Comparison of ENCODE assay signal across 19 cellular contexts in genomic region chr7:46034056-46034768, GRCh38.
DNase-seq lines count a peak whose midpoint lies in the region; ATAC-seq and TF ChIP-seq lines count a peak whose summit lies in the region.
"Had no signal": no experiment of that assay in that cellular context is flagged by ENCODE, and none has a peak within 500 bp of the region (broad histone marks: within the 10 kb centered on the region; RNA-seq: fewer than 3 reads in every experiment).

No MANE protein-coding gene starts in this region.

- WGBS in IMR-90 (ENCODE audit: extremely low coverage in 2 of 2, insufficient read length in 1 of 2), 2 experiments, result 0% methylated on average over 2 of the region's 5 CpGs; no CpG with 5 or more reads in 1 of the 2 experiments
- no CpG with 5 or more reads among the region's 5 CpGs for WGBS in trophoblast cell (ENCODE audit: extremely low coverage, insufficient coverage, insufficient read length)
- WGBS in tibial nerve, 2 donors, result 63 to 71% methylated on average over 5 of the region's 5 CpGs

- peaks cover 6% of the 10 kb centered on the region for H3K9me1 ChIP-seq in IMR-90 (ENCODE audit: insufficient read depth, low read length)

- H3K79me2 ChIP-seq in trophoblast cell (ENCODE audit: control insufficient read depth, insufficient read depth, low read length, poor library complexity), result peaks cover 12% of the 10 kb centered on the region
- H3K79me2 ChIP-seq: parathyroid adenoma had no signal

- intact Hi-C loops in IMR-90 (cut with micrococcal nuclease), result loop anchor here (10.0 kb wide), 1 partner anchor 109 kb away; the partner anchor contains the start of gene IGFBP3
- intact Hi-C loops in Calu3 (cut with micrococcal nuclease; ENCODE audit: unreplicated experiment), result no loop called here

- H3K18ac ChIP-seq in IMR-90 (ENCODE audit: low read depth, low read length) (peak overlapping the region; percentile 75; the same call in 1 of the 2 replicates), trophoblast cell (ENCODE audit: low read length) (no peak overlapping the region)

- in situ Hi-C loops in IMR-90 (cut with MboI; ENCODE audit: low sequenced_read_pairs), result no loop called here

- no peak for TF ChIP-seq EP300 in tibial nerve (IDR thresholded peaks at IDR 0.05)

- peak overlapping the region; percentile 60 for H2BK5ac ChIP-seq in IMR-90 (ENCODE audit: low read depth, low read length, poor library complexity, severe bottlenecking)
- peak overlapping the region; percentile 98 for H2BK5ac ChIP-seq in trophoblast cell (ENCODE audit: low read depth, low read length, poor library complexity)

- H2AFZ ChIP-seq in IMR-90 (replicated peaks; ENCODE audit: low read length, poor library complexity) (no peak overlapping the region), trophoblast cell (ENCODE audit: insufficient read depth, low read length, poor library complexity) (no peak overlapping the region)
- H2AFZ ChIP-seq: parathyroid adenoma had no signal

- H2BK120ac ChIP-seq in IMR-90 (ENCODE audit: low read depth, low read length) (no peak overlapping the region), trophoblast cell (ENCODE audit: insufficient read depth, low read length, poor library complexity) (peak overlapping the region; percentile 100)

- DNase-seq in BJ (ENCODE audit: low read depth), result peak; percentile 90
- peak; percentile 79 for DNase-seq in IMR-90
- peak; percentile 31 for DNase-seq in dedifferentiated amniotic fluid mesenchymal stem cell (ENCODE audit: extremely low spot score)
- DNase-seq in trophoblast cell, result peak in 1 of 2 donors; percentile 47
- no peak for DNase-seq in tibial nerve (ENCODE audit: low spot score in 2 of 2)
- no peak for DNase-seq in hippocampal formation (lab: John Stamatoyannopoulos, UW)
- DNase-seq in Calu3, result no peak
- DNase-seq: activated naive CD4-positive, alpha-beta T cell; cortex of kidney; DMS53; H7; naive B cell; NCI-H2081; NCI-H510A; SHP77; stimulated activated CD4-positive, alpha-beta T cell treated with anti-CD3 and anti-CD28 coated beads, Interleukin-4, amount 100 ng/mL, for 24 hours; substantia nigra had no signal

- H3K56ac ChIP-seq in IMR-90 (ENCODE audit: extremely low read depth, insufficient read depth, low read length), result no peak overlapping the region

- H2AK9ac ChIP-seq in IMR-90 (replicated peaks; ENCODE audit: low read depth, low read length, poor library complexity), result no peak overlapping the region

- CTCF ChIA-PET in BJ (lab: Yijun Ruan, JAX) (interaction anchor here (1.3 kb wide), 1 partner anchor 23 kb away, joined by 3 read pairs; no protein-coding TSS in a partner anchor), IMR-90 (lab: Yijun Ruan, JAX) (no interaction called here), Calu3 (lab: Charles Lee) (interaction anchor here (0.6 kb wide), 1 partner anchor 1892 kb away, joined by 3 read pairs; no protein-coding TSS in a partner anchor)

- no peaks in the 10 kb centered on the region for H3K79me1 ChIP-seq in IMR-90 (ENCODE audit: low read depth in 1 of 2, low read length in 2 of 2)
- H3K79me1 ChIP-seq in trophoblast cell (ENCODE audit: low read length), result peaks cover 52% of the 10 kb centered on the region

- no peak overlapping the region; a peak in 1 of 4 replicates for H4K8ac ChIP-seq in IMR-90 (ENCODE audit: low read depth in 2 of 2, low read length in 2 of 2)
- H4K8ac ChIP-seq in trophoblast cell (ENCODE audit: low read depth, low read length), result no peak overlapping the region

- H3K14ac ChIP-seq in IMR-90 (replicated peaks; ENCODE audit: low read depth, low read length) (no peak overlapping the region; the same call in 1 of the 2 replicates), trophoblast cell (ENCODE audit: low read length) (peak overlapping the region; percentile 100)

- H3K4me3 Mint-ChIP-seq in Calu3 (ENCODE audit: low read depth, unreplicated experiment), result no peak overlapping the region
- H3K4me3 Mint-ChIP-seq: naive B cell had no signal

- H3K4me2 ChIP-seq in IMR-90 (ENCODE audit: low read depth, low read length) (peak overlapping the region; percentile 46; the same call in 1 of the 2 replicates), trophoblast cell (ENCODE audit: low read length) (no peak overlapping the region)

- H3K9me3 ChIP-seq in IMR-90 (ENCODE audit: control insufficient read depth, insufficient read depth, low read length) (no peaks in the 10 kb centered on the region), trophoblast cell (ENCODE audit: insufficient read depth, low read depth, low read length) (no peaks in the 10 kb centered on the region), tibial nerve (no peaks in the 10 kb centered on the region)

- H3K27ac ChIP-seq in IMR-90 (ENCODE audit: insufficient read depth, low read length) (no peak overlapping the region), trophoblast cell (ENCODE audit: low read depth, low read length) (peak overlapping the region; percentile 90), tibial nerve (no peak overlapping the region)
- H3K27ac ChIP-seq: HL-60, parathyroid adenoma had no signal

- H3K36me3 Mint-ChIP-seq in Calu3 (ENCODE audit: insufficient read depth, unreplicated experiment), result no peaks in the 10 kb centered on the region
- H3K36me3 Mint-ChIP-seq: naive B cell had no signal

- no peak for TF ChIP-seq RAD21 in IMR-90 (IDR thresholded peaks at IDR 0.05; ENCODE audit: low read length)

- TF ChIP-seq CTCF in BJ (IDR thresholded peaks at IDR 0.05; ENCODE audit: insufficient read depth, low read depth, low read length), result no peak
- no peak for TF ChIP-seq CTCF in IMR-90 (conservative IDR thresholded peaks at IDR 0.05; ENCODE audit: low read depth, low read length)
- no peak for TF ChIP-seq CTCF in tibial nerve (IDR thresholded peaks at IDR 0.05)
- no peak for TF ChIP-seq CTCF in Calu3 (IDR thresholded peaks at IDR 0.05; ENCODE audit: unreplicated experiment)

- peaks cover 12% of the 10 kb centered on the region for H3K4me1 ChIP-seq in IMR-90 (ENCODE audit: control insufficient read depth, insufficient read depth, low read length)
- peaks cover 23 to 36% of the 10 kb centered on the region in 2 experiments for H3K4me1 ChIP-seq in trophoblast cell (ENCODE audit: control insufficient read depth in 1 of 2, insufficient read depth in 2 of 2, low read length in 2 of 2)
- H3K4me1 ChIP-seq in tibial nerve, result no peaks in the 10 kb centered on the region
- H3K4me1 ChIP-seq: parathyroid adenoma had no signal

- no peak overlapping the region for H3K23ac ChIP-seq in IMR-90 (ENCODE audit: low read depth, low read length)
- H3K23ac ChIP-seq in trophoblast cell (ENCODE audit: low read length), result no peak overlapping the region

- no peaks in the 10 kb centered on the region for H3K9me3 Mint-ChIP-seq in Calu3 (ENCODE audit: low read depth, unreplicated experiment)

- dilution Hi-C loops in IMR-90 (cut with HindIII; ENCODE audit: low sequenced_read_pairs, unreplicated experiment), result no loop called here

- H3K4me1 Mint-ChIP-seq in Calu3 (ENCODE audit: low read depth, unreplicated experiment), result peaks cover 24% of the 10 kb centered on the region
- H3K4me1 Mint-ChIP-seq: naive B cell had no signal

- H2AK5ac ChIP-seq in IMR-90 (ENCODE audit: low read depth, low read length), result no peak overlapping the region
- H2AK5ac ChIP-seq in trophoblast cell (ENCODE audit: low read length), result peak overlapping the region; percentile 72

- H3K4me3 ChIP-seq in BJ (ENCODE audit: low read depth, low read length) (no peak overlapping the region), IMR-90 (ENCODE audit: insufficient read depth, low read depth, low read length) (no peak overlapping the region), trophoblast cell (ENCODE audit: low read depth, low read length) (no peak overlapping the region), tibial nerve (no peak overlapping the region)

- peak; percentile 90 for ATAC-seq in IMR-90 (ENCODE audit: low read depth)

- peak overlapping the region; percentile 100 for H2BK12ac ChIP-seq in trophoblast cell (ENCODE audit: low read length)

- H3K36me3 ChIP-seq in BJ (ENCODE audit: control insufficient read depth, insufficient read depth, low read length) (no peaks in the 10 kb centered on the region), IMR-90 (ENCODE audit: control insufficient read depth, insufficient read depth, low read length) (no peaks in the 10 kb centered on the region), trophoblast cell (ENCODE audit: control insufficient read depth in 1 of 2, insufficient read depth in 2 of 2, low read length in 2 of 2) (peaks cover 2 to 6% of the 10 kb centered on the region in 2 experiments), tibial nerve (no peaks in the 10 kb centered on the region)

- no peak overlapping the region for H3K9ac ChIP-seq in IMR-90 (ENCODE audit: low read depth, low read length)
- H3K9ac ChIP-seq in trophoblast cell (ENCODE audit: low read length), result no peak overlapping the region
- H3K9ac ChIP-seq: parathyroid adenoma had no signal

- no peak overlapping the region for H4K12ac ChIP-seq in trophoblast cell (ENCODE audit: low read depth, low read length)

- no peak overlapping the region for H2BK15ac ChIP-seq in IMR-90 (ENCODE audit: low read depth, low read length)

- POLR2A ChIA-PET in BJ (lab: Charles Lee) (interaction anchor here (0.6 kb wide), 1 partner anchor 1116 kb away, joined by 3 read pairs; no protein-coding TSS in a partner anchor), IMR-90 (lab: Charles Lee; ENCODE audit: unreplicated experiment) (no interaction called here)

- no peaks in the 10 kb centered on the region for H3K27me3 Mint-ChIP-seq in Calu3 (ENCODE audit: unreplicated experiment)

- no peak for TF ChIP-seq POLR2A in IMR-90 (IDR thresholded peaks at IDR 0.05; ENCODE audit: low read depth, low read length)
- no peak for TF ChIP-seq POLR2A in tibial nerve (IDR thresholded peaks at IDR 0.05)

- no peaks in the 10 kb centered on the region for H4K20me1 ChIP-seq in IMR-90 (ENCODE audit: insufficient read depth, low read length)

- H4K5ac ChIP-seq in IMR-90 (ENCODE audit: low read depth, low read length), result peak overlapping the region; percentile 2; the same call in 1 of the 2 replicates

- no peak overlapping the region; the same call in 1 of the 2 replicates for H2BK20ac ChIP-seq in IMR-90 (ENCODE audit: low read depth, low read length)

- BruUV-seq in IMR-90 (replicated peaks; lab: Mats Ljungman, UMichigan), result no TSS peak
- BruUV-seq in Calu3 (replicated peaks; lab: Mats Ljungman, UMichigan), result no TSS peak

- no peak overlapping the region for H3K4ac ChIP-seq in IMR-90 (ENCODE audit: low read depth, low read length)
- peak overlapping the region; percentile 35 for H3K4ac ChIP-seq in trophoblast cell (ENCODE audit: low read depth, low read length)

- no peak overlapping the region for H3K27ac Mint-ChIP-seq in Calu3 (ENCODE audit: unreplicated experiment)
- H3K27ac Mint-ChIP-seq: naive B cell had no signal

- H4K91ac ChIP-seq in IMR-90 (ENCODE audit: insufficient read depth, low read depth, low read length) (no peak overlapping the region), trophoblast cell (ENCODE audit: low read depth, low read length) (peak overlapping the region; percentile 100)

- H3K27me3 ChIP-seq in BJ (ENCODE audit: control insufficient read depth, insufficient read depth, low read length) (no peaks in the 10 kb centered on the region), IMR-90 (ENCODE audit: control insufficient read depth, insufficient read depth, low read length) (no peaks in the 10 kb centered on the region), trophoblast cell (ENCODE audit: insufficient read depth, low read length) (no peaks in the 10 kb centered on the region), tibial nerve (no peaks in the 10 kb centered on the region)

TF ChIP-seq in IMR-90, 13 proteins besides CTCF, POLR2A, EP300 and RAD21 (continues in another document):
- TF ChIP-seq CEBPB (IDR thresholded peaks at IDR 0.05; ENCODE audit: low read depth, low read length), result peak; percentile 64

Comparison
In these comparisons a context has a peak if more than half of its experiments do, and no peak if none do; other contexts are left out.
1. DNase-seq: peak in BJ (single experiment), IMR-90 (single experiment) and dedifferentiated amniotic fluid mesenchymal stem cell (single experiment); none in tibial nerve (0 of 2), hippocampal formation (0 of 2) and Calu3 (single experiment).